30 cellular contexts compared by ENCODE assay signal in genomic region chr2:240707046-240707756, GRCh38. TPM values are rescaled to one million over a fixed set of nuclear protein-coding genes. Genes with fewer than 3 reads are reported as not detected.
"Had no signal": no experiment of that assay in that cellular context is flagged by ENCODE, and none has a peak within 500 bp of the region (broad histone marks: within the 10 kb centered on the region; RNA-seq: fewer than 3 reads in every experiment).

No MANE protein-coding gene starts in this region.

- ATAC-seq: activated CD8-positive, alpha-beta T cell treated with anti-CD3 and anti-CD28 coated beads, Interleukin-2, amount 10 ng/mL, durations not matched to agents 7 days and 5 days; activated naive CD4-positive, alpha-beta T cell treated with anti-CD3 and anti-CD28 coated beads, Interleukin-2, amount 50 U/mL, for 72 hours; activated naive CD8-positive, alpha-beta T cell treated with anti-CD3 and anti-CD28 coated beads, Interleukin-2, amount 50 U/mL, for 24 hours; body of pancreas; K562; SK-N-SH treated with all-trans-retinoic acid at 6 μM for 48 hours; WTC11 had no signal

- H3K27ac ChIP-seq: ascending aorta, body of pancreas, SJCRH30 had no signal

- DNase-seq: activated CD4-positive, alpha-beta T cell treated with anti-CD3 and anti-CD28 coated beads for 48 hours; activated CD4-positive, alpha-beta T cell treated with anti-CD3 and anti-CD28 coated beads, Interleukin-2, amount 50 U/mL, for 4 hours; activated CD4-positive, CD25-positive, alpha-beta regulatory T cell treated with anti-CD3 and anti-CD28 coated beads, Interleukin-2, amount 50 U/mL, for 72 hours; activated CD8-positive, alpha-beta memory T cell treated with anti-CD3 and anti-CD28 coated beads, Interleukin-2, amount 50 U/mL, for 48 hours; activated CD8-positive, alpha-beta T cell treated with anti-CD3 and anti-CD28 coated beads, Interleukin-2, amount 10 ng/mL, durations not matched to agents 7 days and 5 days; activated effector memory CD4-positive, alpha-beta T cell treated with Interleukin-2 at 50 U/mL for 16 hours; activated naive CD4-positive, alpha-beta T cell treated with Interleukin-2 at 50 U/mL for 16 hours; activated naive CD8-positive, alpha-beta T cell treated with anti-CD3 and anti-CD28 coated beads, Interleukin-2, amount 50 U/mL, for 24 hours; activated T-cell treated with anti-CD3 and anti-CD28 coated beads, Interleukin-2, amount 50 U/mL, for 1 hour; amniotic stem cell; body of pancreas; Karpas-422; MM.1S; NCI-H1105; NCI-H1436; NCI-H1694 treated with DMSO at 0.1 percent for 48 hours; NCI-H2029 treated with DMSO at 0.1 percent for 48 hours; NCI-H446; NCI-H524; NCI-H748 treated with DMSO at 0.1 percent for 48 hours; SJCRH30 had no signal

- H3K36me3 ChIP-seq: ascending aorta, SJCRH30 had no signal

- H3K9me3 Mint-ChIP-seq: activated naive CD4-positive, alpha-beta T cell treated with anti-CD3 and anti-CD28 coated beads, Interleukin-2, amount 50 U/mL, for 72 hours; activated naive CD8-positive, alpha-beta T cell treated with anti-CD3 and anti-CD28 coated beads, Interleukin-2, amount 50 U/mL, for 24 hours; T-helper 1 cell treated with Interleukin-12 subunit alpha and Interleukin-12 subunit beta and Interleukin-4 antibody, amounts not matched to agents 30 μg/mL and 1 μg/mL, for 36 hours; WTC11 had no signal

- H3K4me1 ChIP-seq: ascending aorta, SJCRH30 had no signal

- H3K4me3 ChIP-seq: ascending aorta, body of pancreas, K562, SJCRH30 had no signal

- H3K4me3 Mint-ChIP-seq: activated CD8-positive, alpha-beta T cell treated with anti-CD3 and anti-CD28 coated beads, Interleukin-2, amount 10 ng/mL, durations not matched to agents 7 days and 5 days; activated naive CD8-positive, alpha-beta T cell treated with anti-CD3 and anti-CD28 coated beads, Interleukin-2, amount 50 U/mL, for 24 hours; T-helper 1 cell treated with Interleukin-12 subunit alpha and Interleukin-12 subunit beta and Interleukin-4 antibody, amounts not matched to agents 30 μg/mL and 1 μg/mL, for 36 hours; WTC11 had no signal

- H3K9me3 ChIP-seq: ascending aorta, body of pancreas, SJCRH30 had no signal

- H3K4me1 Mint-ChIP-seq: WTC11 had no signal

- H3K36me3 Mint-ChIP-seq: activated naive CD4-positive, alpha-beta T cell treated with anti-CD3 and anti-CD28 coated beads, Interleukin-2, amount 50 U/mL, for 72 hours; WTC11 had no signal

- H3K27me3 ChIP-seq: body of pancreas had no signal

- H3K27ac Mint-ChIP-seq: activated CD8-positive, alpha-beta T cell treated with anti-CD3 and anti-CD28 coated beads, Interleukin-2, amount 10 ng/mL, durations not matched to agents 7 days and 5 days; activated naive CD4-positive, alpha-beta T cell treated with anti-CD3 and anti-CD28 coated beads, Interleukin-2, amount 50 U/mL, for 72 hours; activated naive CD8-positive, alpha-beta T cell treated with anti-CD3 and anti-CD28 coated beads, Interleukin-2, amount 50 U/mL, for 24 hours; WTC11 had no signal

RNA-seq across cellular contexts. Expression of gene AQP12A, which starts 15.5 kb away (rescaled TPM):
- total RNA-seq: activated CD8-positive, alpha-beta T cell treated with anti-CD3 and anti-CD28 coated beads, Interleukin-2, amount 10 ng/mL, durations not matched to agents 7 days and 5 days; activated naive CD4-positive, alpha-beta T cell treated with anti-CD3 and anti-CD28 coated beads, Interleukin-2, amount 50 U/mL, for 72 hours; ascending aorta; bronchial epithelial cell; K562; OCI-LY7; RPMI7951; SJCRH30; WTC11 had no signal
- polyA plus RNA-seq: K562 had no signal

RNA-seq across cellular contexts. Expression of gene AQP12B, which starts 24.5 kb away (rescaled TPM):
- total RNA-seq: activated CD8-positive, alpha-beta T cell treated with anti-CD3 and anti-CD28 coated beads, Interleukin-2, amount 10 ng/mL, durations not matched to agents 7 days and 5 days; activated naive CD4-positive, alpha-beta T cell treated with anti-CD3 and anti-CD28 coated beads, Interleukin-2, amount 50 U/mL, for 72 hours; ascending aorta; bronchial epithelial cell; K562; OCI-LY7; RPMI7951; SJCRH30; WTC11 had no signal
- polyA plus RNA-seq: K562 had no signal
